Comparison of ENCODE assay signal across 19 cellular contexts in the genomic region with DNA sequence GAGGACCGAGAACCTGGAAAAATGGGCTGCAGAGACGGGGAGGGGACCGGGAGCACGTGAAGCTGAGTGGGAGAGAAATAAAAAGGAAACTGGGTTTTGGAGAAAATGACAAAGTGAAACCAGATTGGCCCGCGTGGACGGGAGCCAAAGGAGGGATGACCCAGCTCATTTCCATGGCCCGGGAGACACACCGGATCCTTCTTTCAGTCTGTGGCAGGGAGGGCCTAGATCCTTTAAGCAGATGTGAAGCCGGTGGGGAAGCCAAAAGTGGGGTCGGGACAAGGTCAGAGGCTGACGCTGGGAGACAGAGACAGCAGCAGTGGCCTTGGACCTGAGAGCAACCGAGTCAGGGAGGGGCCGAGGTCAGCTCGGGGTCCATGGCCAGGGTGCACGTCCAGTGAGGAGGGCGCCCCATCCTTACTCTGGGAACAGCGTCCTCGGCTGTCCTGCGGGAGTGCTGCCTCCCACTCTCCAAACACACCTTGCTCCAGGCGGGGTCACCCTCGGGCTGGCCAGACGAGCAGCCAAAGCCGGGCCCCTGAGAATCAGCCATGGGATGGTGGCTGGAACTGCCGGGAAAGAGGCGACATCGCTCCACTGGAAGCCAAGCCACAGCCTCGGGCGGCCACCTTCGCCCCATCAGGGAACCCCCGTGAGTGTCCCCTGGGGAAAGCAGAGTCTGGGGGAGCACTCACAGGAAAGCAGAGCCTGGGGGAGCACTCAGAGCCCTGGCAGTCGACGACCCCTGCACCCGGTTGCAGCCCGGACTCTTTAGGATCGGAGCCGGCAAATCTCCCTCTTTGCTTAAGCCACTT. TPM values are rescaled to one million over a fixed set of nuclear protein-coding genes. Genes with fewer than 3 reads are reported as not detected.
A peak's percentile ranks its signal among the peaks of the same experiment; 100 is the strongest.
DNase-seq lines count a peak whose midpoint lies in the region; ATAC-seq and TF ChIP-seq lines count a peak whose summit lies in the region.
"Had no signal": no experiment of that assay in that cellular context is flagged by ENCODE, and none has a peak within 500 bp of the region (broad histone marks: within the 10 kb centered on the region; RNA-seq: fewer than 3 reads in every experiment).

No MANE protein-coding gene starts in this region.

- peaks cover 0 to 19% (median 6%) of the 10 kb centered on the region in 9 donors for H3K4me1 ChIP-seq in heart right ventricle

- intact Hi-C loops in heart right ventricle (cut with DNase I): no loop called here
- intact Hi-C loops in activated CD8-positive, alpha-beta T cell treated with anti-CD3 and anti-CD28 coated beads for 36 hours (cut with micrococcal nuclease): no loop called here

- H3K27me3 ChIP-seq in heart right ventricle: no peaks in the 10 kb centered on the region

- ATAC-seq in WTC11: peak; percentile 22; the same call in 1 of the 2 replicates
- ATAC-seq in heart right ventricle: peak; percentile 7 to 75 (median 50)
- ATAC-seq in HG03139 (IDR thresholded peaks at IDR 0.05; ENCODE audit: unreplicated experiment): no peak
- ATAC-seq in HG03108 (IDR thresholded peaks at IDR 0.05; ENCODE audit: unreplicated experiment): no peak
- ATAC-seq in activated CD8-positive, alpha-beta T cell treated with anti-CD3 and anti-CD28 coated beads for 36 hours: no peak
- ATAC-seq: activated T-cell treated with anti-CD3 and anti-CD28 coated beads, Interleukin-2, amount 50 U/mL, for 72 hours; T-helper 17 cell had no signal

- DNase-seq in EL (peak; percentile 11), WTC11 (ENCODE audit: low spot score) (no peak), heart right ventricle (peak; percentile 65 to 68), stromal cell of bone marrow (ENCODE audit: low read depth) (peak; percentile 31), NCI-H1105 treated with DMSO at 0.1 percent for 48 hours (lab: John Stamatoyannopoulos, UW) (no peak)
- DNase-seq in activated CD8-positive, alpha-beta T cell treated with anti-CD3 and anti-CD28 coated beads for 36 hours: no peak
- DNase-seq: activated CD4-positive, alpha-beta T cell treated with anti-CD3 and anti-CD28 coated beads, Interleukin-2, amount 10 ng/mL, durations not matched to agents 24 days and 14 days; activated T-cell treated with anti-CD3 and anti-CD28 coated beads, Interleukin-2, amount 50 U/mL, for 72 hours; CD4-positive, alpha-beta T cell; KG1; NCI-H187; NCI-H526 treated with DMSO at 0.1 percent for 48 hours; stimulated activated CD4-positive, alpha-beta T cell treated with anti-CD3 and anti-CD28 coated beads, Interleukin-15, amount 100 ng/mL, for 24 hours; T-helper 17 cell had no signal

- no peaks in the 10 kb centered on the region for H3K27me3 Mint-ChIP-seq in WTC11 (ENCODE audit: low read depth)
- peaks cover 4% of the 10 kb centered on the region for H3K27me3 Mint-ChIP-seq in activated CD8-positive, alpha-beta T cell treated with anti-CD3 and anti-CD28 coated beads for 36 hours
- H3K27me3 Mint-ChIP-seq: activated CD4-positive, alpha-beta T cell treated with anti-CD3 and anti-CD28 coated beads, Interleukin-2, amount 10 ng/mL, durations not matched to agents 24 days and 14 days; CD4-positive, alpha-beta T cell had no signal

- no peak overlapping the region for H3K4me3 Mint-ChIP-seq in WTC11
- no peak overlapping the region for H3K4me3 Mint-ChIP-seq in activated CD8-positive, alpha-beta T cell treated with anti-CD3 and anti-CD28 coated beads for 36 hours
- H3K4me3 Mint-ChIP-seq: activated CD4-positive, alpha-beta T cell treated with anti-CD3 and anti-CD28 coated beads, Interleukin-2, amount 10 ng/mL, durations not matched to agents 24 days and 14 days; activated T-cell treated with anti-CD3 and anti-CD28 coated beads, Interleukin-2, amount 50 U/mL, for 72 hours; CD4-positive, alpha-beta T cell; T-helper 17 cell had no signal

- TF ChIP-seq CTCF in WTC11 (IDR thresholded peaks at IDR 0.05): no peak
- no peak for TF ChIP-seq CTCF in heart right ventricle (IDR thresholded peaks at IDR 0.05)
- TF ChIP-seq CTCF in activated CD8-positive, alpha-beta T cell treated with anti-CD3 and anti-CD28 coated beads for 36 hours (IDR thresholded peaks at IDR 0.05): no peak

- no peaks in the 10 kb centered on the region; the same call in 1 of the 2 replicates for H3K9me3 Mint-ChIP-seq in WTC11
- no peaks in the 10 kb centered on the region for H3K9me3 Mint-ChIP-seq in activated CD8-positive, alpha-beta T cell treated with anti-CD3 and anti-CD28 coated beads for 36 hours
- H3K9me3 Mint-ChIP-seq: activated CD4-positive, alpha-beta T cell treated with anti-CD3 and anti-CD28 coated beads, Interleukin-2, amount 10 ng/mL, durations not matched to agents 24 days and 14 days; activated T-cell treated with anti-CD3 and anti-CD28 coated beads, Interleukin-2, amount 50 U/mL, for 72 hours; CD4-positive, alpha-beta T cell had no signal

- no peak overlapping the region for H3K27ac Mint-ChIP-seq in WTC11
- H3K27ac Mint-ChIP-seq in activated CD8-positive, alpha-beta T cell treated with anti-CD3 and anti-CD28 coated beads for 36 hours: no peak overlapping the region
- H3K27ac Mint-ChIP-seq: activated CD4-positive, alpha-beta T cell treated with anti-CD3 and anti-CD28 coated beads, Interleukin-2, amount 10 ng/mL, durations not matched to agents 24 days and 14 days; activated T-cell treated with anti-CD3 and anti-CD28 coated beads, Interleukin-2, amount 50 U/mL, for 72 hours; CD4-positive, alpha-beta T cell; T-helper 17 cell had no signal

- H3K27ac ChIP-seq in heart right ventricle: peak overlapping the region in 4 of 10 donors; percentile 15 to 52 (median 25)
- H3K27ac ChIP-seq: parathyroid adenoma had no signal

- POLR2A ChIA-PET in WTC11 (lab: Charles Lee): no interaction called here
- POLR2A ChIA-PET in activated CD8-positive, alpha-beta T cell treated with anti-CD3 and anti-CD28 coated beads for 36 hours (lab: Charles Lee): no interaction called here

- H3K36me3 Mint-ChIP-seq in WTC11: no peaks in the 10 kb centered on the region
- H3K36me3 Mint-ChIP-seq in activated CD8-positive, alpha-beta T cell treated with anti-CD3 and anti-CD28 coated beads for 36 hours (ENCODE audit: low read depth): no peaks in the 10 kb centered on the region

- peak overlapping the region in 3 of 10 donors; percentile 5 to 20 (median 11) for H3K4me3 ChIP-seq in heart right ventricle

- no peaks in the 10 kb centered on the region for H3K36me3 ChIP-seq in heart right ventricle

- peaks cover 2% of the 10 kb centered on the region for H3K4me1 Mint-ChIP-seq in WTC11
- no peaks in the 10 kb centered on the region for H3K4me1 Mint-ChIP-seq in activated CD8-positive, alpha-beta T cell treated with anti-CD3 and anti-CD28 coated beads for 36 hours (ENCODE audit: low read depth)

- 51 to 62% methylated on average over 37 of the region's 37 CpGs for WGBS in heart right ventricle, 2 donors

- H3K9me3 ChIP-seq in heart right ventricle: no peaks in the 10 kb centered on the region

- CTCF ChIA-PET in WTC11 (lab: Charles Lee): interaction anchor here (1.0 kb wide), 1 partner anchor 147 kb away, joined by 3 read pairs; no protein-coding TSS in a partner anchor
- CTCF ChIA-PET in activated CD8-positive, alpha-beta T cell treated with anti-CD3 and anti-CD28 coated beads for 36 hours (lab: Charles Lee): no interaction called here

TF ChIP-seq in WTC11, 78 proteins besides CTCF, POLR2A, EP300 and RAD21:
- TF ChIP-seq ZNF263 (CRISPR knock-in tag; IDR thresholded peaks at IDR 0.05; ENCODE audit: low read depth) (peak; percentile 48; the same call in 1 of the 2 replicates), ZNF416 (CRISPR knock-in tag; IDR thresholded peaks at IDR 0.05) (no peak)
TF ChIP-seq in WTC11: peak in this region for 1.

RNA-seq across cellular contexts. Expression of gene CA5A, which starts 17.3 kb away (rescaled TPM):
- total RNA-seq in WTC11 (2021) (not detected in 3 replicates), heart right ventricle (under 1 TPM in 4 of 10 donors, not detected in 6; 0.15 to 0.65 (median 0.27) TPM)
- polyA plus RNA-seq in heart right ventricle: under 1 TPM in 1 of 2 donors, not detected in 1; 0.29 TPM
- not detected for total RNA-seq in activated CD8-positive, alpha-beta T cell treated with anti-CD3 and anti-CD28 coated beads for 36 hours
- total RNA-seq: activated CD4-positive, alpha-beta T cell treated with anti-CD3 and anti-CD28 coated beads, Interleukin-2, amount 10 ng/mL, durations not matched to agents 24 days and 14 days; astrocyte; CD4-positive, alpha-beta T cell; T-helper 17 cell; ureter had no signal

RNA-seq across cellular contexts. Expression of gene BANP, which starts 32.2 kb away (rescaled TPM):
- 29.1 to 34.5 TPM (median 33.3 TPM) in 3 replicates for total RNA-seq in WTC11 (2021)
- 10 to 100 TPM in 9 of 10 donors, 1 to 10 TPM in 1; 9.3 to 20.4 (median 14.3) TPM for total RNA-seq in heart right ventricle
- 10 to 100 TPM in 1 of 2 donors, 1 to 10 TPM in 1; 6.1 to 11.3 TPM for polyA plus RNA-seq in heart right ventricle
- 10 to 100 TPM; 32.1 to 36.1 TPM for total RNA-seq in activated CD8-positive, alpha-beta T cell treated with anti-CD3 and anti-CD28 coated beads for 36 hours

RNA-seq across cellular contexts. Expression of gene SLC7A5, which starts 49.8 kb away (rescaled TPM):
- total RNA-seq in WTC11 (2021): 105 to 197 TPM (median 107 TPM) in 3 replicates
- 10 to 100 TPM in 2 of 10 donors, 1 to 10 TPM in 8; 1.2 to 15.3 (median 4.1) TPM for total RNA-seq in heart right ventricle
- polyA plus RNA-seq in heart right ventricle: 1 to 10 TPM; 3.5 to 4.7 TPM
- total RNA-seq in activated CD8-positive, alpha-beta T cell treated with anti-CD3 and anti-CD28 coated beads for 36 hours: 100 to 1,000 TPM; 230 to 236 TPM

Comparison
In these comparisons a context has a peak if more than half of its experiments do, and no peak if none do; other contexts are left out.
1. DNase-seq: peak in EL (single experiment), heart right ventricle (2 of 2) and stromal cell of bone marrow (single experiment); none in WTC11 (single experiment), activated CD8-positive, alpha-beta T cell treated with anti-CD3 and anti-CD28 coated beads for 36 hours (single experiment) and NCI-H1105 treated with DMSO at 0.1 percent for 48 hours (single experiment).
2. ATAC-seq: peak in WTC11 (single experiment) and heart right ventricle (8 of 8); none in HG03139 (single experiment), HG03108 (single experiment) and activated CD8-positive, alpha-beta T cell treated with anti-CD3 and anti-CD28 coated beads for 36 hours (single experiment).